1 cellular context compared by ENCODE assay signal in the genomic region with DNA sequence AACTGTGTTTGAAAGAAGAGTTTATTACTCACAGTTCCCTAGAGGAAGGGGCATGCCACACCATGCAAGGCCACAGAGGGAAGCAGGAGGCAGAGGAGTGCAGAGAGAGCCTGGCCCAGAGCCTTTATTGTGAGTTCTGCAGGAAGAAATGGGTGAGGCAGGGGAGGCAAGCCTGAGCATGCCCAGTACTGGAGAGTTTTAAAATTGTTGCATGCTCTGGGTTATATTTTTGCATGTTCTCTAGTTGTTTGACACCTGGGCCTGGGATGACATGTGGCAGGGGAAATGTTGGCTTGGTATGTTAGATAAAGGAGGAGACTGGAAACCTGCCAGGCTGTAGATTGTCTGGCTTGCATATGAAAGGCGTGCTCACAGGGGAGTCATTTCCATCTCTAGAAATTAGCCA.
TF ChIP-seq lines count a peak whose summit lies in the region.

No MANE protein-coding gene starts in this region.

TF ChIP-seq in HCT116, 20 proteins besides CTCF, POLR2A, EP300 and RAD21 (continued from another document):
- TF ChIP-seq, protein P1, sequence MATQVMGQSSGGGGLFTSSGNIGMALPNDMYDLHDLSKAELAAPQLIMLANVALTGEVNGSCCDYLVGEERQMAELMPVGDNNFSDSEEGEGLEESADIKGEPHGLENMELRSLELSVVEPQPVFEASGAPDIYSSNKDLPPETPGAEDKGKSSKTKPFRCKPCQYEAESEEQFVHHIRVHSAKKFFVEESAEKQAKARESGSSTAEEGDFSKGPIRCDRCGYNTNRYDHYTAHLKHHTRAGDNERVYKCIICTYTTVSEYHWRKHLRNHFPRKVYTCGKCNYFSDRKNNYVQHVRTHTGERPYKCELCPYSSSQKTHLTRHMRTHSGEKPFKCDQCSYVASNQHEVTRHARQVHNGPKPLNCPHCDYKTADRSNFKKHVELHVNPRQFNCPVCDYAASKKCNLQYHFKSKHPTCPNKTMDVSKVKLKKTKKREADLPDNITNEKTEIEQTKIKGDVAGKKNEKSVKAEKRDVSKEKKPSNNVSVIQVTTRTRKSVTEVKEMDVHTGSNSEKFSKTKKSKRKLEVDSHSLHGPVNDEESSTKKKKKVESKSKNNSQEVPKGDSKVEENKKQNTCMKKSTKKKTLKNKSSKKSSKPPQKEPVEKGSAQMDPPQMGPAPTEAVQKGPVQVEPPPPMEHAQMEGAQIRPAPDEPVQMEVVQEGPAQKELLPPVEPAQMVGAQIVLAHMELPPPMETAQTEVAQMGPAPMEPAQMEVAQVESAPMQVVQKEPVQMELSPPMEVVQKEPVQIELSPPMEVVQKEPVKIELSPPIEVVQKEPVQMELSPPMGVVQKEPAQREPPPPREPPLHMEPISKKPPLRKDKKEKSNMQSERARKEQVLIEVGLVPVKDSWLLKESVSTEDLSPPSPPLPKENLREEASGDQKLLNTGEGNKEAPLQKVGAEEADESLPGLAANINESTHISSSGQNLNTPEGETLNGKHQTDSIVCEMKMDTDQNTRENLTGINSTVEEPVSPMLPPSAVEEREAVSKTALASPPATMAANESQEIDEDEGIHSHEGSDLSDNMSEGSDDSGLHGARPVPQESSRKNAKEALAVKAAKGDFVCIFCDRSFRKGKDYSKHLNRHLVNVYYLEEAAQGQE (IDR thresholded peaks at IDR 0.05; ENCODE audit: low read depth): no peak
- no peak for TF ChIP-seq SRF (IDR thresholded peaks at IDR 0.05; ENCODE audit: low read depth)
- TF ChIP-seq, protein P2, sequence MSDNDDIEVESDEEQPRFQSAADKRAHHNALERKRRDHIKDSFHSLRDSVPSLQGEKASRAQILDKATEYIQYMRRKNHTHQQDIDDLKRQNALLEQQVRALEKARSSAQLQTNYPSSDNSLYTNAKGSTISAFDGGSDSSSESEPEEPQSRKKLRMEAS (IDR thresholded peaks at IDR 0.05): no peak
- no peak for TF ChIP-seq ELF1 (IDR thresholded peaks at IDR 0.05; ENCODE audit: borderline replicate concordance, low read depth)
